Comparison of ENCODE assay signal across 9 cellular contexts in the genomic region with DNA sequence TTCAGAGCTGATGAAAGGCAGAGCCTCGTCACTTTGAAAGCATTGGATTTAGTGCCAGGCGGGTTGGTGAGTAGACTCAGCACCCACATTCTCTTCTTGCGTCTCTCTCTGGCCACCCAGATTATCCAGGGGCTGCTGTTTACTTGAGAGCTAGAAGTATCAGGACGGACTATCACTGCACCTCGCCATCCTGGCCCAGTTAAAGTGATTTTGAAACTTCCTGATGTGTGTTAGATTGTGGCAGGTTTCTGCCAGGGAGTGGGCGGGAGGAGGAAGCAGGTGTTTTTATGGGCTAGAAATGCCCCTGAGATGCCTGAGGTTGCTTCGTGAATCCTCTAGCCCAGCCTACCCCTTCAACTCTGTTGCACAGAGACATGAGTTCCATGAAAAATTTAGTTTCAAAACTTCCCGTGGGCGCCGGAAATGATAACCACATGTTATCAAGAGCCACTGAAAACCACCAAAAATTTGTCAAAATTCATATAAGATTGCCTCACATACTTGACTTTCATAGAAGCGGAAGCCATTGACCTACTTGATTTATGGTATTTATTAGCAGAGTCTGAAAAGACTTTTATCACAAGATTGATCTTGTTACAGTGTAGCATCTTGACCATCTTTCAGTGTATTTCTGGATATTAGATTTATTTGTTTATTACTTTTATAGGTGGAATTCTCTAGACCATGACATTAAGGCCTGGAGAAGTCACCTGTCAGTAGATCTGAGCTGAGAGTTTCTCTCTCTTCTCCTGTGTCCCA.
DNase-seq lines count a peak whose midpoint lies in the region; ATAC-seq lines count a peak whose summit lies in the region.
"Had no signal": no experiment of that assay in that cellular context is flagged by ENCODE, and none has a peak within 500 bp of the region (broad histone marks: within the 10 kb centered on the region; RNA-seq: fewer than 3 reads in every experiment).

No MANE protein-coding gene starts in this region.

- peak overlapping the region; percentile 96 for H3K27ac Mint-ChIP-seq in activated CD4-positive, alpha-beta T cell treated with anti-CD3 and anti-CD28 coated beads, Interleukin-2, amount 10 ng/mL, durations not matched to agents 7 days and 5 days
- H3K27ac Mint-ChIP-seq in immature natural killer cell: peak overlapping the region; percentile 93 to 99 (median 98)
- peak overlapping the region; percentile 95 for H3K27ac Mint-ChIP-seq in stimulated activated naive CD8-positive, alpha-beta T cell treated with anti-CD3 and anti-CD28 coated beads, Interleukin-15, Interleukin-2, amounts not matched to agents 100 ng/mL and 50 ng/mL, for 24 hours

- H3K4me1 Mint-ChIP-seq in activated CD4-positive, alpha-beta T cell treated with anti-CD3 and anti-CD28 coated beads, Interleukin-2, amount 10 ng/mL, durations not matched to agents 7 days and 5 days: peaks cover 51% of the 10 kb centered on the region
- peaks cover 72 to 84% of the 10 kb centered on the region in 2 donors for H3K4me1 Mint-ChIP-seq in immature natural killer cell
- peaks cover 83% of the 10 kb centered on the region for H3K4me1 Mint-ChIP-seq in stimulated activated naive CD8-positive, alpha-beta T cell treated with anti-CD3 and anti-CD28 coated beads, Interleukin-15, Interleukin-2, amounts not matched to agents 100 ng/mL and 50 ng/mL, for 24 hours (ENCODE audit: low read depth)

- peak overlapping the region; percentile 30 for H3K4me3 Mint-ChIP-seq in activated CD4-positive, alpha-beta T cell treated with anti-CD3 and anti-CD28 coated beads, Interleukin-2, amount 10 ng/mL, durations not matched to agents 7 days and 5 days
- H3K4me3 Mint-ChIP-seq in immature natural killer cell: peak overlapping the region; percentile 61 to 80 (median 70)
- peak overlapping the region; percentile 36 for H3K4me3 Mint-ChIP-seq in stimulated activated naive CD8-positive, alpha-beta T cell treated with anti-CD3 and anti-CD28 coated beads, Interleukin-15, Interleukin-2, amounts not matched to agents 100 ng/mL and 50 ng/mL, for 24 hours

- no peaks in the 10 kb centered on the region for H3K9me3 Mint-ChIP-seq in activated CD4-positive, alpha-beta T cell treated with anti-CD3 and anti-CD28 coated beads, Interleukin-2, amount 10 ng/mL, durations not matched to agents 7 days and 5 days
- no peaks in the 10 kb centered on the region for H3K9me3 Mint-ChIP-seq in immature natural killer cell
- no peaks in the 10 kb centered on the region for H3K9me3 Mint-ChIP-seq in stimulated activated naive CD8-positive, alpha-beta T cell treated with anti-CD3 and anti-CD28 coated beads, Interleukin-15, Interleukin-2, amounts not matched to agents 100 ng/mL and 50 ng/mL, for 24 hours

- peaks cover 11% of the 10 kb centered on the region for H3K36me3 Mint-ChIP-seq in activated CD4-positive, alpha-beta T cell treated with anti-CD3 and anti-CD28 coated beads, Interleukin-2, amount 10 ng/mL, durations not matched to agents 7 days and 5 days (ENCODE audit: low read depth)
- no peaks in the 10 kb centered on the region for H3K36me3 Mint-ChIP-seq in immature natural killer cell
- H3K36me3 Mint-ChIP-seq in stimulated activated naive CD8-positive, alpha-beta T cell treated with anti-CD3 and anti-CD28 coated beads, Interleukin-15, Interleukin-2, amounts not matched to agents 100 ng/mL and 50 ng/mL, for 24 hours (ENCODE audit: low read depth): no peaks in the 10 kb centered on the region

- no peaks in the 10 kb centered on the region for H3K27me3 Mint-ChIP-seq in activated CD4-positive, alpha-beta T cell treated with anti-CD3 and anti-CD28 coated beads, Interleukin-2, amount 10 ng/mL, durations not matched to agents 7 days and 5 days
- peaks cover 2 to 15% (median 3%) of the 10 kb centered on the region in 3 donors for H3K27me3 Mint-ChIP-seq in immature natural killer cell (ENCODE audit: low read depth in 3 of 3)
- no peaks in the 10 kb centered on the region for H3K27me3 Mint-ChIP-seq in stimulated activated naive CD8-positive, alpha-beta T cell treated with anti-CD3 and anti-CD28 coated beads, Interleukin-15, Interleukin-2, amounts not matched to agents 100 ng/mL and 50 ng/mL, for 24 hours

- ATAC-seq in HG02798 (IDR thresholded peaks at IDR 0.05; ENCODE audit: poor library complexity, unreplicated experiment) (peak; percentile 35), GM19452 (IDR thresholded peaks at IDR 0.05; ENCODE audit: unreplicated experiment) (no peak)

- POLR2A ChIA-PET in activated CD4-positive, alpha-beta T cell treated with anti-CD3 and anti-CD28 coated beads, Interleukin-2, amount 10 ng/mL, durations not matched to agents 7 days and 5 days (lab: Charles Lee): no interaction called here

- CTCF ChIA-PET in activated CD4-positive, alpha-beta T cell treated with anti-CD3 and anti-CD28 coated beads, Interleukin-2, amount 10 ng/mL, durations not matched to agents 7 days and 5 days (lab: Charles Lee): interaction anchor here (3.1 to 4.1 kb wide), 2 partner anchors 10 to 15 kb away, joined by 8 to 13 read pairs; no protein-coding TSS in a partner anchor

- DNase-seq in activated CD4-positive, alpha-beta T cell treated with anti-CD3 and anti-CD28 coated beads, Interleukin-2, amount 10 ng/mL, durations not matched to agents 7 days and 5 days: peak; percentile 61
- DNase-seq in immature natural killer cell (peak; percentile 58 to 64 (median 61)), amygdala (lab: John Stamatoyannopoulos, UW) (no peak), NCI-H2171 (lab: John Stamatoyannopoulos, UW) (no peak), GM19240 (ENCODE audit: insufficient read length, low spot score) (no peak)
- DNase-seq: IMR-90 had no signal

Comparison
In these comparisons a context has a peak if more than half of its experiments do, and no peak if none do; other contexts are left out.
1. DNase-seq: peak in activated CD4-positive, alpha-beta T cell treated with anti-CD3 and anti-CD28 coated beads, Interleukin-2, amount 10 ng/mL, durations not matched to agents 7 days and 5 days (single experiment) and immature natural killer cell (3 of 3); none in amygdala (0 of 56), NCI-H2171 (single experiment) and GM19240 (single experiment).
2. Peak in every context shown above with its lines, with median percentiles within 50 percentile points of each other: H3K27ac Mint-ChIP-seq and H3K4me3 Mint-ChIP-seq.